In the genomic region with DNA sequence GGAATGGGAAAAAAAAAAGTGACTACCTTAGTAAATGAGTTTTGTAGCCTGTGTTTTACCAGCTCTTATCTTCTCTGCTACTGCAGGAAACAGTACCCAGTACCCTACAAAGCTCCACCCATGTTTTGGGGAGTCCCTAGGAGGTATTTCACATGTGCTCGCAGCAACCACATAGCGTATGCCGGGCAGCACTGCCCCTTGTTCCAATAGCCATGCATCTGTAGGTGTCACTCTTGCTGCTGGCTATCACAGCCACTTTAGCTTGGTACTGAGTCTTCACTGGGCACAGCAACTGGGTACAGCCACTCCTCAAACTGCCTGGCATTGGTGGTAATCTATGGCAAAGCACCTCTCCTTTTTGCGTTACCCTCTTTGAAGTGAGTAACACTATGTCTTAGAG, we compare ENCODE assay signal across 9 cellular contexts. TPM values are rescaled to one million over a fixed set of nuclear protein-coding genes. Genes with fewer than 3 reads are reported as not detected.
DNase-seq lines count a peak whose midpoint lies in the region; ATAC-seq and TF ChIP-seq lines count a peak whose summit lies in the region.
"Had no signal": no experiment of that assay in that cellular context is flagged by ENCODE, and none has a peak within 500 bp of the region (broad histone marks: within the 10 kb centered on the region; RNA-seq: fewer than 3 reads in every experiment).

No MANE protein-coding gene starts in this region.

- H3K27ac Mint-ChIP-seq in activated T-cell treated with anti-CD3 and anti-CD28 coated beads, Interleukin-2, amount 50 U/mL, for 24 hours = no peak overlapping the region

- H3K4me1 ChIP-seq in suprapubic skin = peaks cover 27% of the 10 kb centered on the region

- TF ChIP-seq POLR2A in suprapubic skin (IDR thresholded peaks at IDR 0.05) = no peak

- H3K9me3 Mint-ChIP-seq in activated T-cell treated with anti-CD3 and anti-CD28 coated beads, Interleukin-2, amount 50 U/mL, for 24 hours = no peaks in the 10 kb centered on the region

- TF ChIP-seq CTCF in choroid plexus epithelial cell (conservative IDR thresholded peaks at IDR 0.05; ENCODE audit: low read depth, low read length) (peak; percentile 3), suprapubic skin (IDR thresholded peaks at IDR 0.05) (no peak)

- peaks cover 12% of the 10 kb centered on the region for H3K36me3 Mint-ChIP-seq in activated T-cell treated with anti-CD3 and anti-CD28 coated beads, Interleukin-2, amount 50 U/mL, for 24 hours (ENCODE audit: low read depth)

- H3K9me3 ChIP-seq in suprapubic skin = no peaks in the 10 kb centered on the region

- H3K4me3 ChIP-seq in choroid plexus epithelial cell (ENCODE audit: low read depth, low read length) (no peak overlapping the region), suprapubic skin (no peak overlapping the region)
- H3K4me3 ChIP-seq: skin epidermis had no signal

- WGBS in suprapubic skin = 78% methylated on average over 4 of the region's 4 CpGs

- H3K36me3 ChIP-seq in suprapubic skin = no peaks in the 10 kb centered on the region

- no peak overlapping the region for H3K4me3 Mint-ChIP-seq in activated T-cell treated with anti-CD3 and anti-CD28 coated beads, Interleukin-2, amount 50 U/mL, for 24 hours

- no peaks in the 10 kb centered on the region for H3K27me3 ChIP-seq in suprapubic skin

- peak; percentile 36 for DNase-seq in activated T-cell treated with anti-CD3 and anti-CD28 coated beads, Interleukin-2, amount 50 U/mL, for 24 hours
- no peak for DNase-seq in activated T-cell treated with anti-CD3 and anti-CD28 coated beads, Interleukin-2, amount 50 U/mL, for 1 hour
- DNase-seq in NCI-H345 treated with DMSO at 0.1 percent for 48 hours (lab: John Stamatoyannopoulos, UW; ENCODE audit: unreplicated experiment) (peak; percentile 36), choroid plexus epithelial cell (ENCODE audit: low read depth) (no peak), suprapubic skin (ENCODE audit: low spot score in 2 of 2) (no peak)
- peak; percentile 28 for DNase-seq in stimulated activated CD4-positive, alpha-beta T cell treated with anti-CD3 and anti-CD28 coated beads, Interleukin-1b, Interleukin-23, amount 100 ng/mL, for 48 hours

- peaks cover 3% of the 10 kb centered on the region for H3K27me3 Mint-ChIP-seq in activated T-cell treated with anti-CD3 and anti-CD28 coated beads, Interleukin-2, amount 50 U/mL, for 24 hours

- H3K4me1 Mint-ChIP-seq in activated T-cell treated with anti-CD3 and anti-CD28 coated beads, Interleukin-2, amount 50 U/mL, for 24 hours (ENCODE audit: low read depth) = peaks cover 38% of the 10 kb centered on the region

- no peak overlapping the region for H3K27ac ChIP-seq in suprapubic skin
- H3K27ac ChIP-seq: skin epidermis had no signal

- TF ChIP-seq EP300 in suprapubic skin (IDR thresholded peaks at IDR 0.05) = no peak

- no peak for ATAC-seq in HG03095 (IDR thresholded peaks at IDR 0.05; ENCODE audit: unreplicated experiment)
- ATAC-seq in HG02763 (IDR thresholded peaks at IDR 0.05; ENCODE audit: unreplicated experiment) = no peak

RNA-seq across cellular contexts. Expression of gene MDM1, which starts 2.0 kb away (rescaled TPM):
- total RNA-seq in suprapubic skin = 10 to 100 TPM in 1 of 4 donors, 1 to 10 TPM in 3; 4.1 to 10.2 (median 7.0) TPM

Comparison
In these comparisons a context has a peak if more than half of its experiments do, and no peak if none do; other contexts are left out.
1. DNase-seq: peak in activated T-cell treated with anti-CD3 and anti-CD28 coated beads, Interleukin-2, amount 50 U/mL, for 24 hours (single experiment), NCI-H345 treated with DMSO at 0.1 percent for 48 hours (single experiment) and stimulated activated CD4-positive, alpha-beta T cell treated with anti-CD3 and anti-CD28 coated beads, Interleukin-1b, Interleukin-23, amount 100 ng/mL, for 48 hours (single experiment); none in activated T-cell treated with anti-CD3 and anti-CD28 coated beads, Interleukin-2, amount 50 U/mL, for 1 hour (single experiment), choroid plexus epithelial cell (single experiment) and suprapubic skin (0 of 2).